16 cellular contexts compared by ENCODE assay signal in the genomic region with DNA sequence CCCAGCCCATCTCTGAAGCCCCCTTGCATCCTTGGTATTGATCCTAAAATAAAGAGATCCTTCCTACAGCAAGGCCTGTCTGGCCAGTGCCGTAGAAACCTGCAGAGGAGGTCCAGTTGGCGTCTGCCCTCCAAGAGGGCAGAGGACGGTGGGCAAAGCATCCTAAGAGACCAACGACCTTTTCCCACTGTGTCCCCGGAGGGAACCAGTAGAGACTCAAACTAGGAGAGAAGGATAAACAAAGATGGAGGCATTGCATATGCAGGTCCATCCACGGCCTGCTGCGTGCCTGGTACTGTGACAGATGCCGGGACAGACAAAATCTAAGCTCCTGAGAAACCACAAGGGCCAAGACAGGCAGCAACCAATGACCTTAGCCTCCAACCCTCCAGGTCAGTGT. TPM values are rescaled to one million over a fixed set of nuclear protein-coding genes. Genes with fewer than 3 reads are reported as not detected.
DNase-seq lines count a peak whose midpoint lies in the region; ATAC-seq and TF ChIP-seq lines count a peak whose summit lies in the region.
"Had no signal": no experiment of that assay in that cellular context is flagged by ENCODE, and none has a peak within 500 bp of the region (broad histone marks: within the 10 kb centered on the region; RNA-seq: fewer than 3 reads in every experiment).

No MANE protein-coding gene starts in this region.

- H3K4me3 Mint-ChIP-seq in CD14-positive monocyte (peak overlapping the region; percentile 39 to 93), T-helper 17 cell (no peak overlapping the region)

- no peak for TF ChIP-seq POLR2A in gastrocnemius medialis (IDR thresholded peaks at IDR 0.05)

- H3K27ac Mint-ChIP-seq in CD14-positive monocyte = peak overlapping the region; percentile 97 to 100 (median 100)
- peak overlapping the region; percentile 65 for H3K27ac Mint-ChIP-seq in T-helper 17 cell

- H3K4me1 ChIP-seq in gastrocnemius medialis = peaks cover 54 to 81% of the 10 kb centered on the region in 2 donors

- H3K4me1 Mint-ChIP-seq in CD14-positive monocyte (peaks cover 81% of the 10 kb centered on the region), T-helper 17 cell (peaks cover 31% of the 10 kb centered on the region)

- H3K27me3 Mint-ChIP-seq in CD14-positive monocyte (ENCODE audit: low read depth in 3 of 3) (peaks cover 0 to 2% (median 2%) of the 10 kb centered on the region in 3 donors), T-helper 17 cell (no peaks in the 10 kb centered on the region)

- no peak for ATAC-seq in T-helper 17 cell
- no peak for ATAC-seq in gastrocnemius medialis
- ATAC-seq: stimulated activated naive CD8-positive, alpha-beta T cell treated with anti-CD3 and anti-CD28 coated beads, Interleukin-15, Interleukin-2, amounts not matched to agents 100 U/mL and 50 U/mL, for 24 hours had no signal

- in situ Hi-C loops in gastrocnemius medialis (cut with MboI; ENCODE audit: low sequenced_read_pairs in 4 of 4) = no loop called here

- no peaks in the 10 kb centered on the region for H3K36me3 ChIP-seq in gastrocnemius medialis

- H3K9me3 ChIP-seq in T-helper 17 cell (ENCODE audit: control insufficient read depth, low read length, poor library complexity, severe bottlenecking) (no peaks in the 10 kb centered on the region), gastrocnemius medialis (no peaks in the 10 kb centered on the region)
- H3K9me3 ChIP-seq: SJSA1 had no signal

- no peaks in the 10 kb centered on the region for H3K27me3 ChIP-seq in gastrocnemius medialis
- H3K27me3 ChIP-seq: SJSA1 had no signal

- peaks cover 9 to 27% of the 10 kb centered on the region in 2 donors for H3K36me3 Mint-ChIP-seq in CD14-positive monocyte
- H3K36me3 Mint-ChIP-seq in T-helper 17 cell (ENCODE audit: low read depth) = no peaks in the 10 kb centered on the region

- no peak for TF ChIP-seq CTCF in CD14-positive monocyte (IDR thresholded peaks at IDR 0.05)
- no peak for TF ChIP-seq CTCF in fibroblast of villous mesenchyme (IDR thresholded peaks at IDR 0.05; ENCODE audit: insufficient read depth, low read depth, low read length)
- TF ChIP-seq CTCF in gastrocnemius medialis (IDR thresholded peaks at IDR 0.05 in 4 of 5, conservative IDR thresholded peaks at IDR 0.05 in 1 of 5) = no peak

- H3K4me3 ChIP-seq in fibroblast of villous mesenchyme (ENCODE audit: low read depth, low read length) (peak overlapping the region; percentile 3), gastrocnemius medialis (no peak overlapping the region)
- H3K4me3 ChIP-seq: SJSA1 had no signal

- intact Hi-C loops in CD14-positive monocyte (cut with micrococcal nuclease) (no loop called here), gastrocnemius medialis (cut with DNase I; ENCODE audit: low total_unique reads) (no loop called here)

- H3K9me3 Mint-ChIP-seq in CD14-positive monocyte = no peaks in the 10 kb centered on the region

- DNase-seq in CD14-positive monocyte (ENCODE audit: low spot score) = no peak
- DNase-seq in T-helper 17 cell = no peak
- DNase-seq in fibroblast of villous mesenchyme (ENCODE audit: low read depth) = no peak
- DNase-seq in gastrocnemius medialis = no peak
- no peak for DNase-seq in SK-N-DZ (ENCODE audit: low spot score)
- no peak for DNase-seq in NCI-H146 treated with DMSO at 0.1 percent for 48 hours (lab: John Stamatoyannopoulos, UW; ENCODE audit: unreplicated experiment)
- DNase-seq in NCI-H2107 (lab: John Stamatoyannopoulos, UW) = no peak
- no peak for DNase-seq in pons (ENCODE audit: low spot score)
- DNase-seq: activated gamma-delta T cell; effector memory CD4-positive, alpha-beta T cell; kidney; naive thymus-derived CD4-positive, alpha-beta T cell; NCI-H1105 treated with DMSO at 0.1 percent for 48 hours; NCI-H2227 treated with DMSO at 0.1 percent for 48 hours; stimulated activated naive CD8-positive, alpha-beta T cell treated with anti-CD3 and anti-CD28 coated beads, Interleukin-15, Interleukin-2, amounts not matched to agents 100 U/mL and 50 U/mL, for 24 hours had no signal

- peak overlapping the region; percentile 53 to 96 (median 90) for H3K27ac ChIP-seq in gastrocnemius medialis

RNA-seq across cellular contexts. Expression of gene NCKAP5L, which starts 3.8 kb away (rescaled TPM):
- polyA plus RNA-seq in CD14-positive monocyte = 1 to 10 TPM; 3.7 to 6.8 TPM
- 1 to 10 TPM; 8.7 to 9.3 TPM for total RNA-seq in T-helper 17 cell
- total RNA-seq in fibroblast of villous mesenchyme = 30.9 and 34.1 TPM in 2 replicates
- total RNA-seq in gastrocnemius medialis = 10 to 100 TPM in 3 of 4 donors, 1 to 10 TPM in 1; 8.4 to 15.5 (median 10.4) TPM
- 10.8 and 11.1 TPM in 2 replicates for polyA plus RNA-seq in SK-N-DZ (2014; cell fraction: cytosol; rRNA removed)
- polyA plus RNA-seq in SK-N-DZ (2014; cell fraction: nucleus; rRNA removed) = 15.1 and 16.3 TPM in 2 replicates

RNA-seq across cellular contexts. Expression of gene BCDIN3D, which starts 18.5 kb away (rescaled TPM):
- polyA plus RNA-seq in CD14-positive monocyte = 1 to 10 TPM in 1 of 2 donors, under 1 TPM in 1; 0.71 to 1.2 TPM
- total RNA-seq in T-helper 17 cell (1 to 10 TPM; 3.6 to 4.9 TPM), fibroblast of villous mesenchyme (2.9 and 3.5 TPM in 2 replicates), gastrocnemius medialis (1 to 10 TPM; 1.2 to 2.7 (median 2.3) TPM)
- 4.4 and 5.3 TPM in 2 replicates for polyA plus RNA-seq in SK-N-DZ (2014; cell fraction: cytosol; rRNA removed)
- polyA plus RNA-seq in SK-N-DZ (2014; cell fraction: nucleus; rRNA removed) = 2.6 and 4.6 TPM in 2 replicates
